13 cellular contexts compared by ENCODE assay signal in the genomic region with DNA sequence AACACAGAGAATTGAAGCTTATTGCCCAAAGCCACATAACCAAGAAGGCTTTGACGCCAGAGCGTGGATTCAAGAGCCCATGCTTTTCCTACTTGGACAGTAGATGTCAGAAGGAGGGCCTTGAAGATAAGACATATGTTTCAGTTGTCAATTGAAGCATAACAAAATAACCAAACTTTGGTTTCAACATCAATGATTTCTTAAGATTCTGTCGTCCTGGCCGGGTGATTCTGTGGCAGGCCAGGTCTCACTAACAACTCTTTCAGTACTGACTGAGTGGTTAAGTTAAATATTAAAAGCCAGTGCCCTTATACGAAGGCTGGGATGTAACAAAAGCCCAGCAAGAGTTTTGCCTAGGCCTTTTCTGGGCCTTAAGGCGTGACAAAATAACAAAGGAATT.
DNase-seq lines count a peak whose midpoint lies in the region; ATAC-seq and TF ChIP-seq lines count a peak whose summit lies in the region.
"Had no signal": no experiment of that assay in that cellular context is flagged by ENCODE, and none has a peak within 500 bp of the region (broad histone marks: within the 10 kb centered on the region; RNA-seq: fewer than 3 reads in every experiment).

No MANE protein-coding gene starts in this region.

- intact Hi-C loops in activated CD8-positive, alpha-beta T cell treated with anti-CD3 and anti-CD28 coated beads for 36 hours (cut with micrococcal nuclease), result no loop called here

- ATAC-seq in GM19023 (IDR thresholded peaks at IDR 0.05; ENCODE audit: unreplicated experiment) (peak; percentile 90), HG02642 (IDR thresholded peaks at IDR 0.05; ENCODE audit: poor library complexity, unreplicated experiment) (peak; percentile 94), HG03521 (IDR thresholded peaks at IDR 0.05; ENCODE audit: unreplicated experiment) (peak; percentile 96), thoracic aorta (ENCODE audit: insufficient number of reproducible peaks, low FRiP score, low read depth) (no peak)
- ATAC-seq in activated CD8-positive, alpha-beta T cell treated with anti-CD3 and anti-CD28 coated beads for 36 hours, result no peak
- ATAC-seq: stimulated activated naive CD8-positive, alpha-beta T cell treated with anti-CD3 and anti-CD28 coated beads, Interleukin-15, amount 100 ng/mL, for 72 hours had no signal

- H3K4me3 Mint-ChIP-seq in endothelial cell (ENCODE audit: unreplicated experiment), result no peak overlapping the region
- H3K4me3 Mint-ChIP-seq in activated CD8-positive, alpha-beta T cell treated with anti-CD3 and anti-CD28 coated beads for 36 hours, result no peak overlapping the region
- H3K4me3 Mint-ChIP-seq: activated CD4-positive, alpha-beta memory T cell treated with anti-CD3 and anti-CD28 coated beads, Interleukin-2, amount 10 ng/mL, durations not matched to agents 7 days and 5 days; stimulated activated naive CD8-positive, alpha-beta T cell treated with anti-CD3 and anti-CD28 coated beads, Interleukin-15, amount 100 ng/mL, for 72 hours had no signal

- no peaks in the 10 kb centered on the region for H3K9me3 ChIP-seq in thoracic aorta

- peak overlapping the region; percentile 71 for H3K27ac ChIP-seq in thoracic aorta
- H3K27ac ChIP-seq: HL-60 had no signal

- TF ChIP-seq CTCF in thoracic aorta (IDR thresholded peaks at IDR 0.05) (no peak), endothelial cell (IDR thresholded peaks at IDR 0.05; ENCODE audit: unreplicated experiment) (no peak)
- TF ChIP-seq CTCF in activated CD8-positive, alpha-beta T cell treated with anti-CD3 and anti-CD28 coated beads for 36 hours (IDR thresholded peaks at IDR 0.05), result no peak

- H3K4me1 ChIP-seq in thoracic aorta (ENCODE audit: control insufficient read depth in 1 of 2, low read depth in 2 of 2), result peaks cover 17 to 58% of the 10 kb centered on the region in 2 donors

- H3K4me1 Mint-ChIP-seq in endothelial cell (ENCODE audit: unreplicated experiment), result no peaks in the 10 kb centered on the region
- no peaks in the 10 kb centered on the region for H3K4me1 Mint-ChIP-seq in activated CD8-positive, alpha-beta T cell treated with anti-CD3 and anti-CD28 coated beads for 36 hours (ENCODE audit: low read depth)
- H3K4me1 Mint-ChIP-seq: activated CD4-positive, alpha-beta memory T cell treated with anti-CD3 and anti-CD28 coated beads, Interleukin-2, amount 10 ng/mL, durations not matched to agents 7 days and 5 days; stimulated activated naive CD8-positive, alpha-beta T cell treated with anti-CD3 and anti-CD28 coated beads, Interleukin-15, amount 100 ng/mL, for 72 hours had no signal

- no peaks in the 10 kb centered on the region for H3K9me3 Mint-ChIP-seq in endothelial cell (ENCODE audit: unreplicated experiment)
- no peaks in the 10 kb centered on the region for H3K9me3 Mint-ChIP-seq in activated CD8-positive, alpha-beta T cell treated with anti-CD3 and anti-CD28 coated beads for 36 hours
- H3K9me3 Mint-ChIP-seq: activated CD4-positive, alpha-beta memory T cell treated with anti-CD3 and anti-CD28 coated beads, Interleukin-2, amount 10 ng/mL, durations not matched to agents 7 days and 5 days had no signal

- H3K36me3 Mint-ChIP-seq in endothelial cell (ENCODE audit: low read depth, unreplicated experiment), result no peaks in the 10 kb centered on the region
- H3K36me3 Mint-ChIP-seq in activated CD8-positive, alpha-beta T cell treated with anti-CD3 and anti-CD28 coated beads for 36 hours (ENCODE audit: low read depth), result peaks cover 16% of the 10 kb centered on the region

- H3K36me3 ChIP-seq in thoracic aorta, result no peaks in the 10 kb centered on the region

- no peak for DNase-seq in thoracic aorta (ENCODE audit: low spot score)
- no peak for DNase-seq in endothelial cell (ENCODE audit: low spot score)
- no peak for DNase-seq in activated CD8-positive, alpha-beta T cell treated with anti-CD3 and anti-CD28 coated beads for 36 hours
- DNase-seq in NCI-H1694 (lab: John Stamatoyannopoulos, UW), result no peak
- DNase-seq in CD1c-positive myeloid dendritic cell (ENCODE audit: extremely low spot score), result no peak
- DNase-seq: activated CD4-positive, alpha-beta memory T cell treated with anti-CD3 and anti-CD28 coated beads, Interleukin-2, amount 10 ng/mL, durations not matched to agents 7 days and 5 days; NCI-H2029; stimulated activated naive CD8-positive, alpha-beta T cell treated with anti-CD3 and anti-CD28 coated beads, Interleukin-15, amount 100 ng/mL, for 72 hours had no signal

- POLR2A ChIA-PET in activated CD8-positive, alpha-beta T cell treated with anti-CD3 and anti-CD28 coated beads for 36 hours (lab: Charles Lee), result no interaction called here

- no peaks in the 10 kb centered on the region for H3K27me3 Mint-ChIP-seq in endothelial cell (ENCODE audit: unreplicated experiment)
- no peaks in the 10 kb centered on the region for H3K27me3 Mint-ChIP-seq in activated CD8-positive, alpha-beta T cell treated with anti-CD3 and anti-CD28 coated beads for 36 hours
- H3K27me3 Mint-ChIP-seq: activated CD4-positive, alpha-beta memory T cell treated with anti-CD3 and anti-CD28 coated beads, Interleukin-2, amount 10 ng/mL, durations not matched to agents 7 days and 5 days; stimulated activated naive CD8-positive, alpha-beta T cell treated with anti-CD3 and anti-CD28 coated beads, Interleukin-15, amount 100 ng/mL, for 72 hours had no signal

- H3K4me3 ChIP-seq in thoracic aorta, result no peak overlapping the region
- H3K4me3 ChIP-seq: skin epidermis had no signal

- no peak overlapping the region for H3K27ac Mint-ChIP-seq in endothelial cell (ENCODE audit: unreplicated experiment)
- H3K27ac Mint-ChIP-seq in activated CD8-positive, alpha-beta T cell treated with anti-CD3 and anti-CD28 coated beads for 36 hours, result no peak overlapping the region
- H3K27ac Mint-ChIP-seq: activated CD4-positive, alpha-beta memory T cell treated with anti-CD3 and anti-CD28 coated beads, Interleukin-2, amount 10 ng/mL, durations not matched to agents 7 days and 5 days; stimulated activated naive CD8-positive, alpha-beta T cell treated with anti-CD3 and anti-CD28 coated beads, Interleukin-15, amount 100 ng/mL, for 72 hours had no signal

- CTCF ChIA-PET in activated CD8-positive, alpha-beta T cell treated with anti-CD3 and anti-CD28 coated beads for 36 hours (lab: Charles Lee), result no interaction called here

- no peaks in the 10 kb centered on the region for H3K27me3 ChIP-seq in thoracic aorta (replicated peaks; ENCODE audit: insufficient read depth)

Comparison
In these comparisons a context has a peak if more than half of its experiments do, and no peak if none do; other contexts are left out.
1. ATAC-seq: peak in GM19023 (single experiment), HG02642 (single experiment) and HG03521 (single experiment); none in thoracic aorta (single experiment) and activated CD8-positive, alpha-beta T cell treated with anti-CD3 and anti-CD28 coated beads for 36 hours (single experiment).